ENCODE assay signal across 1 cellular context in genomic region chr5:33440482-33441240, GRCh38.
A peak's percentile ranks its signal among the peaks of the same experiment; 100 is the strongest.
TF ChIP-seq lines count a peak whose summit lies in the region.

Gene TARS1 (plus strand): TSS chr5:33440965. CDS start chr5:33441087, 122 bp downstream.

TF ChIP-seq in HepG2, 621 proteins besides CTCF, POLR2A, EP300 and RAD21 (continued from another document and continues in another):
- TF ChIP-seq KLF15 (CRISPR knock-in tag; IDR thresholded peaks at IDR 0.05; ENCODE audit: borderline replicate concordance) (no peak), ZNF687 (CRISPR knock-in tag; IDR thresholded peaks at IDR 0.05) (peak; percentile 82), MYPOP (CRISPR knock-in tag; IDR thresholded peaks at IDR 0.05) (0 out of 2 replicates have a peak, but pooled peaks have one; percentile 39), MAX (IDR thresholded peaks at IDR 0.05) (peak; percentile 29; the same call in 1 of the 2 replicates), ZNF274 (CRISPR knock-in tag; IDR thresholded peaks at IDR 0.05) (no peak), ZNF276 (CRISPR knock-in tag; IDR thresholded peaks at IDR 0.05; ENCODE audit: low read depth) (peak; percentile 4; the same call in 1 of the 2 replicates), IKZF5 (CRISPR knock-in tag; IDR thresholded peaks at IDR 0.05) (peak; percentile 77; the same call in 1 of the 2 replicates), ZNF556 (CRISPR knock-in tag; IDR thresholded peaks at IDR 0.05; ENCODE audit: borderline replicate concordance) (peak; percentile 77; the same call in 1 of the 2 replicates), SIX4 (CRISPR knock-in tag; IDR thresholded peaks at IDR 0.05) (0 out of 2 replicates have a peak, but pooled peaks have one; percentile 16), THYN1 (CRISPR knock-in tag; IDR thresholded peaks at IDR 0.05; ENCODE audit: borderline replicate concordance, low read depth) (no peak), MXD3 (CRISPR knock-in tag; IDR thresholded peaks at IDR 0.05) (peak; percentile 54; the same call in 1 of the 2 replicates), HBP1 (CRISPR knock-in tag; IDR thresholded peaks at IDR 0.05; ENCODE audit: low read depth) (peak; percentile 32), ZNF746 (CRISPR knock-in tag; IDR thresholded peaks at IDR 0.05) (no peak), ZNF547 (CRISPR knock-in tag; IDR thresholded peaks at IDR 0.05) (no peak), ZBTB2 (CRISPR knock-in tag; IDR thresholded peaks at IDR 0.05; ENCODE audit: low read depth) (no peak), DBP (CRISPR knock-in tag; IDR thresholded peaks at IDR 0.05; ENCODE audit: not compliant biosample characterization) (peak; percentile 80), JUN (CRISPR knock-in tag; IDR thresholded peaks at IDR 0.05) (no peak), ZNF572 (CRISPR knock-in tag; IDR thresholded peaks at IDR 0.05) (no peak), ZNF44 (CRISPR knock-in tag; IDR thresholded peaks at IDR 0.05) (no peak), FOSL2 (CRISPR knock-in tag; IDR thresholded peaks at IDR 0.05) (no peak), ZNF253 (CRISPR knock-in tag; IDR thresholded peaks at IDR 0.05; ENCODE audit: borderline replicate concordance) (no peak), CEBPZ (IDR thresholded peaks at IDR 0.05; ENCODE audit: low read length) (no peak), HMG20A (CRISPR knock-in tag; IDR thresholded peaks at IDR 0.05; ENCODE audit: borderline replicate concordance) (no peak; the same call in 1 of the 2 replicates), SP2 (CRISPR knock-in tag; IDR thresholded peaks at IDR 0.05) (peak; percentile 92), HOMEZ (CRISPR knock-in tag; IDR thresholded peaks at IDR 0.05; ENCODE audit: low read depth) (peak; percentile 65; the same call in 1 of the 2 replicates), SIN3B (IDR thresholded peaks at IDR 0.05; ENCODE audit: low read length) (0 out of 2 replicates have a peak, but pooled peaks have one; percentile 22), ZNF776 (CRISPR knock-in tag; IDR thresholded peaks at IDR 0.05) (0 out of 2 replicates have a peak, but pooled peaks have one; percentile 10), TEAD2 (CRISPR knock-in tag; IDR thresholded peaks at IDR 0.05) (no peak), TGIF2 (CRISPR knock-in tag; IDR thresholded peaks at IDR 0.05) (0 out of 2 replicates have a peak, but pooled peaks have one; percentile 54), ARID2 (CRISPR knock-in tag; IDR thresholded peaks at IDR 0.05; ENCODE audit: borderline replicate concordance) (no peak), ONECUT2 (CRISPR knock-in tag; IDR thresholded peaks at IDR 0.05) (no peak), KDM5A (IDR thresholded peaks at IDR 0.05; ENCODE audit: borderline replicate concordance, low read length) (peak; percentile 89; the same call in 1 of the 2 replicates)
